Comparison of ENCODE assay signal across 8 cellular contexts in genomic region chr11:124839051-124839971, GRCh38. TPM values are rescaled to one million over a fixed set of nuclear protein-coding genes. Genes with fewer than 3 reads are reported as not detected.
A peak's percentile ranks its signal among the peaks of the same experiment; 100 is the strongest.
DNase-seq lines count a peak whose midpoint lies in the region; ATAC-seq and TF ChIP-seq lines count a peak whose summit lies in the region.

No MANE protein-coding gene starts in this region.

- H3K79me1 ChIP-seq in mesendoderm (ENCODE audit: low read length): no peaks in the 10 kb centered on the region

- peaks cover 57% of the 10 kb centered on the region for H3K27me3 ChIP-seq in mesendoderm (ENCODE audit: insufficient read depth, low read length, poor library complexity)

- H3K79me2 ChIP-seq in mesendoderm (ENCODE audit: control insufficient read depth, insufficient read depth, low read length): no peaks in the 10 kb centered on the region

- H3K27ac ChIP-seq in mesendoderm (ENCODE audit: low read depth, low read length): no peak overlapping the region

- peaks cover 5% of the 10 kb centered on the region for H3K4me1 ChIP-seq in mesendoderm (ENCODE audit: control insufficient read depth, low read depth, low read length)

- no peaks in the 10 kb centered on the region for H3K36me3 ChIP-seq in mesendoderm (ENCODE audit: control insufficient read depth, insufficient read depth, low read length)

- no peak overlapping the region for H3K4ac ChIP-seq in mesendoderm (ENCODE audit: low read depth, low read length)

- H2BK120ac ChIP-seq in mesendoderm (ENCODE audit: low read depth, low read length): no peak overlapping the region

- no peak for ATAC-seq in GM18907 (IDR thresholded peaks at IDR 0.05; ENCODE audit: unreplicated experiment)
- ATAC-seq in HG03159 (IDR thresholded peaks at IDR 0.05; ENCODE audit: unreplicated experiment): no peak

- H3K27me3 Mint-ChIP-seq in brain: peaks cover 67% of the 10 kb centered on the region

- H3K18ac ChIP-seq in mesendoderm (ENCODE audit: low read length): no peak overlapping the region

- H2BK15ac ChIP-seq in mesendoderm (replicated peaks; ENCODE audit: low read depth): no peak overlapping the region

- H3K36me3 Mint-ChIP-seq in brain: no peaks in the 10 kb centered on the region

- H3K27ac Mint-ChIP-seq in brain: peak overlapping the region in 4 of 5 experiments; percentile 31 to 69 (median 52)

- no peak overlapping the region for H3K4me3 ChIP-seq in mesendoderm (ENCODE audit: low read length)

- peak overlapping the region; percentile 40 for H3K4me2 ChIP-seq in mesendoderm (ENCODE audit: low read length)

- no peak overlapping the region for H2BK5ac ChIP-seq in mesendoderm (ENCODE audit: low read length)

- no peak overlapping the region for H3K9ac ChIP-seq in mesendoderm (ENCODE audit: low read length)

- H3K4me3 Mint-ChIP-seq in brain: peak overlapping the region; percentile 69 to 78 (median 74)

- peaks cover 72% of the 10 kb centered on the region for H3K4me1 Mint-ChIP-seq in brain

- WGBS in mesendoderm (ENCODE audit: extremely low coverage, insufficient coverage, low lambda C conversion rate): no CpG with 5 or more reads among the region's 88 CpGs

- peak; percentile 23 for DNase-seq in stimulated activated CD4-positive, alpha-beta T cell treated with anti-CD3 and anti-CD28 coated beads, Interleukin-15, amount 100 ng/mL, for 24 hours
- no peak for DNase-seq in stimulated activated CD4-positive, alpha-beta T cell treated with anti-CD3 and anti-CD28 coated beads, Interleukin-12 subunit alpha, Interleukin-12 subunit beta, amount 100 ng/mL, for 4 hours
- DNase-seq in mesendoderm (peak; percentile 21), erythroblast (lab: John Stamatoyannopoulos, UW) (no peak), SHP77 (lab: John Stamatoyannopoulos, UW) (no peak)

- TF ChIP-seq POLR2A in erythroblast (IDR thresholded peaks at IDR 0.05; ENCODE audit: low read length): no peak

- peak; percentile 16 for TF ChIP-seq CTCF in brain (conservative IDR thresholded peaks at IDR 0.05)

- H3K23ac ChIP-seq in mesendoderm (ENCODE audit: low read length): no peak overlapping the region

- peak overlapping the region; percentile 25 for H3K56ac ChIP-seq in mesendoderm (ENCODE audit: low read length)

- H3K9me3 Mint-ChIP-seq in brain: peaks cover 0 to 5% (median 2%) of the 10 kb centered on the region in 5 experiments

- H4K8ac ChIP-seq in mesendoderm (ENCODE audit: low read depth, low read length): no peak overlapping the region

- no peak overlapping the region for H4K5ac ChIP-seq in mesendoderm (ENCODE audit: low read length)

- no peak overlapping the region for H2AK5ac ChIP-seq in mesendoderm (ENCODE audit: low read length)

RNA-seq across cellular contexts. Expression of gene ROBO3, which starts 25.9 kb away (rescaled TPM):
- polyA plus RNA-seq in brain (ENCODE audit: insufficient read depth, low read depth, low replicate concordance): 7.5 TPM
- 7.8 TPM for polyA plus RNA-seq in mesendoderm (2013, experiment 1 of 2)
- polyA plus RNA-seq in mesendoderm (2013, experiment 2 of 2): 7.7 TPM

RNA-seq across cellular contexts. Expression of gene MSANTD2, which starts 39.1 kb away (rescaled TPM):
- polyA plus RNA-seq in brain (ENCODE audit: insufficient read depth, low read depth, low replicate concordance): 4.5 TPM
- 10.6 TPM for polyA plus RNA-seq in mesendoderm (2013, experiment 1 of 2)
- 10.4 TPM for polyA plus RNA-seq in mesendoderm (2013, experiment 2 of 2)

RNA-seq across cellular contexts. Expression of gene ROBO4, which starts 58.4 kb away (rescaled TPM):
- polyA plus RNA-seq in brain (ENCODE audit: insufficient read depth, low read depth, low replicate concordance): 7.4 TPM
- not detected for polyA plus RNA-seq in mesendoderm (2013, experiment 1 of 2)
- not detected for polyA plus RNA-seq in mesendoderm (2013, experiment 2 of 2)

Comparison
In these comparisons a context has a peak if more than half of its experiments do, and no peak if none do; other contexts are left out.
1. DNase-seq: peak in stimulated activated CD4-positive, alpha-beta T cell treated with anti-CD3 and anti-CD28 coated beads, Interleukin-15, amount 100 ng/mL, for 24 hours (single experiment) and mesendoderm (single experiment); none in stimulated activated CD4-positive, alpha-beta T cell treated with anti-CD3 and anti-CD28 coated beads, Interleukin-12 subunit alpha, Interleukin-12 subunit beta, amount 100 ng/mL, for 4 hours (single experiment), erythroblast (0 of 2) and SHP77 (0 of 2).